ENCODE assay signal across 14 cellular contexts in the genomic region with DNA sequence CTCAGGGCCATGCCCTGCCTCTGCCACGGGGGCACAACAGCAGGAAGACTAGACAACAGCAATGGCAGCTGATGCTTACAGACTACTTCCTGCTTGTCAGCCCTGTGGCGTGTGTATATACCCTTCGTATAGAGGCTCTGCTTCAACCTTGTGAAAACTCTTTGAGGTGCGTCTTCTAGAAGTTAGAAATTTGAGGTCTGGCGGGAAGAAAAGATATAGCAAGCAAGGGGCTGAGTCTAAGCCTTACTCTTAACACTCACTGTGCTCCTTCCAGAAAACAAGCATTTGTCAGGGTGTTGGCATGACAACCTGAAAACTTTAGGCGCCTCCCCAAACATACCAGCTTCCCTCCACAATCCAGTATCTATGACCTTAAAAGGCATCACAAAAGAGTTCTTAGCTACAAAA. TPM values are rescaled to one million over a fixed set of nuclear protein-coding genes. Genes with fewer than 3 reads are reported as not detected.
DNase-seq lines count a peak whose midpoint lies in the region; ATAC-seq and TF ChIP-seq lines count a peak whose summit lies in the region.
"Had no signal": no experiment of that assay in that cellular context is flagged by ENCODE, and none has a peak within 500 bp of the region (broad histone marks: within the 10 kb centered on the region; RNA-seq: fewer than 3 reads in every experiment).

No MANE protein-coding gene starts in this region.

- WGBS in mesodermal cell (ENCODE audit: insufficient coverage in 2 of 2), 2 experiments, result 74 to 78% methylated on average over 5 of the region's 6 CpGs

- H3K9me3 ChIP-seq in mesodermal cell (ENCODE audit: control insufficient read depth, low read length) (no peaks in the 10 kb centered on the region), vagina (no peaks in the 10 kb centered on the region)
- H3K9me3 ChIP-seq: left lung, thyroid gland had no signal

- no peak overlapping the region for H3K4me3 Mint-ChIP-seq in stimulated activated memory B cell treated with anti-CD40 and anti-IgM and Interleukin-4, amounts not matched to agents 10 μg/mL and 1 μg/mL and 100 μg/mL, for 72 hours

- peak; percentile 30 to 69 (median 47) for DNase-seq in stimulated activated naive CD4-positive, alpha-beta T cell (lab: John Stamatoyannopoulos, UW)
- no peak for DNase-seq in stimulated activated naive CD4-positive, alpha-beta T cell treated with Interleukin-2 at 50 U/mL for 16 hours (lab: John Stamatoyannopoulos, UW)
- DNase-seq in amniotic epithelial cell (ENCODE audit: low read depth) (peak; percentile 34), vagina (ENCODE audit: extremely low spot score in 2 of 2) (no peak), midbrain (lab: John Stamatoyannopoulos, UW) (no peak)
- DNase-seq: erythroblast; H7; left lung; NCI-H446; stimulated activated CD4-positive, alpha-beta T cell treated with anti-CD3 and anti-CD28 coated beads, Interleukin-12 subunit alpha, Interleukin-12 subunit beta, amount 100 ng/mL, for 4 hours; thyroid gland had no signal

- no peaks in the 10 kb centered on the region for H3K27me3 ChIP-seq in vagina
- H3K27me3 ChIP-seq: thyroid gland had no signal

- no peak for TF ChIP-seq CTCF in vagina (IDR thresholded peaks at IDR 0.05)

- H3K4me3 ChIP-seq in mesodermal cell (ENCODE audit: extremely low read depth, insufficient read depth, low read length, poor library complexity, severe bottlenecking) (no peak overlapping the region), vagina (no peak overlapping the region)
- H3K4me3 ChIP-seq: left lung, thyroid gland had no signal

- H3K27me3 Mint-ChIP-seq in stimulated activated memory B cell treated with anti-CD40 and anti-IgM and Interleukin-4, amounts not matched to agents 10 μg/mL and 1 μg/mL and 100 μg/mL, for 72 hours, result peaks cover 44% of the 10 kb centered on the region

- no peaks in the 10 kb centered on the region for H3K36me3 Mint-ChIP-seq in stimulated activated memory B cell treated with anti-CD40 and anti-IgM and Interleukin-4, amounts not matched to agents 10 μg/mL and 1 μg/mL and 100 μg/mL, for 72 hours

- peaks cover 3% of the 10 kb centered on the region for H3K9me3 Mint-ChIP-seq in stimulated activated memory B cell treated with anti-CD40 and anti-IgM and Interleukin-4, amounts not matched to agents 10 μg/mL and 1 μg/mL and 100 μg/mL, for 72 hours

- ATAC-seq in stimulated activated memory B cell treated with anti-CD40 and anti-IgM and Interleukin-4, amounts not matched to agents 10 μg/mL and 1 μg/mL and 100 μg/mL, for 72 hours, result no peak
- no peak for ATAC-seq in GM18870 (IDR thresholded peaks at IDR 0.05; ENCODE audit: unreplicated experiment)
- ATAC-seq: left lung had no signal

- TF ChIP-seq POLR2A in vagina (IDR thresholded peaks at IDR 0.05), result no peak

- H3K36me3 ChIP-seq in mesodermal cell (ENCODE audit: control insufficient read depth, insufficient read depth, low read length) (peaks cover 35% of the 10 kb centered on the region), vagina (no peaks in the 10 kb centered on the region)
- H3K36me3 ChIP-seq: left lung, thyroid gland had no signal

- H3K4me1 ChIP-seq in mesodermal cell (ENCODE audit: control insufficient read depth, insufficient read depth, low read length, poor library complexity, severe bottlenecking) (peaks cover 15% of the 10 kb centered on the region), vagina (no peaks in the 10 kb centered on the region)
- H3K4me1 ChIP-seq: thyroid gland had no signal

- H3K27ac ChIP-seq in mesodermal cell (ENCODE audit: low read depth, low read length, severe bottlenecking) (peak overlapping the region; percentile 61), vagina (peak overlapping the region; percentile 33)
- H3K27ac ChIP-seq: left lung, thyroid gland had no signal

- no peak overlapping the region for H3K27ac Mint-ChIP-seq in stimulated activated memory B cell treated with anti-CD40 and anti-IgM and Interleukin-4, amounts not matched to agents 10 μg/mL and 1 μg/mL and 100 μg/mL, for 72 hours

- intact Hi-C loops in vagina (cut with DNase I), result no loop called here

- H3K4me1 Mint-ChIP-seq in stimulated activated memory B cell treated with anti-CD40 and anti-IgM and Interleukin-4, amounts not matched to agents 10 μg/mL and 1 μg/mL and 100 μg/mL, for 72 hours, result no peaks in the 10 kb centered on the region

RNA-seq across cellular contexts. Expression of a gene that starts 33.3 kb away (rescaled TPM):
- 5.5 TPM for polyA plus RNA-seq in mesodermal cell (2013, experiment 1 of 2)
- 5.6 TPM for polyA plus RNA-seq in mesodermal cell (2013, experiment 2 of 2)
- 13.8 TPM for total RNA-seq in vagina

RNA-seq across cellular contexts. Expression of a gene that starts 56.9 kb away (rescaled TPM):
- polyA plus RNA-seq in mesodermal cell (2013, experiment 1 of 2), result 40.1 TPM
- polyA plus RNA-seq in mesodermal cell (2013, experiment 2 of 2), result 38.7 TPM
- 28.0 TPM for total RNA-seq in vagina

Comparison
In these comparisons a context has a peak if more than half of its experiments do, and no peak if none do; other contexts are left out.
1. DNase-seq: peak in stimulated activated naive CD4-positive, alpha-beta T cell (6 of 6) and amniotic epithelial cell (single experiment); none in stimulated activated naive CD4-positive, alpha-beta T cell treated with Interleukin-2 at 50 U/mL for 16 hours (single experiment), vagina (0 of 2) and midbrain (single experiment).